Comparison of ENCODE assay signal across 18 cellular contexts in the genomic region with DNA sequence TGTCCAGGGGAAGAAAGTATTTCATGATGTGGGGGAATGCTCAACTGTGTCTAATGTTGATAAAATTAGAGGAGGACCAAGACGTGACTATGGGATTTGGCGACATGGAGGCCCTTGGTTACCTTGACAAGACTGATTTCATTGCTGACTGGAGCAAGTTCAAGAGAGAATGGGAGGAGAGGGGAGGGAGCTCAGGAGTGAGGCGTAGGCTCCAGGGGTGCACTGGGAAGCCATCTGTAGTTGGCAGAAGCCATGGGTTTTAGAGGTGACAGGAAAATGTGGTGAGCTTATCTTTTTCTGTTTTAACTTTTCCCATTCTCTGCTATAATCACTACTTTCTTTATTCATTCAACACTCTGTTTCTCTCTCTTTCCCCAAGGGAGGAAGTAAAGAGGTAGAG. TPM values are rescaled to one million over a fixed set of nuclear protein-coding genes. Genes with fewer than 3 reads are reported as not detected.
DNase-seq lines count a peak whose midpoint lies in the region; ATAC-seq and TF ChIP-seq lines count a peak whose summit lies in the region.
"Had no signal": no experiment of that assay in that cellular context is flagged by ENCODE, and none has a peak within 500 bp of the region (broad histone marks: within the 10 kb centered on the region; RNA-seq: fewer than 3 reads in every experiment).

No MANE protein-coding gene starts in this region.

- H3K27me3 Mint-ChIP-seq in WTC11 (ENCODE audit: low read depth): no peaks in the 10 kb centered on the region
- no peaks in the 10 kb centered on the region for H3K27me3 Mint-ChIP-seq in effector memory CD8-positive, alpha-beta T cell
- H3K27me3 Mint-ChIP-seq in activated CD4-positive, alpha-beta memory T cell treated with anti-CD3 and anti-CD28 coated beads for 36 hours: no peaks in the 10 kb centered on the region
- H3K27me3 Mint-ChIP-seq: CD4-positive, alpha-beta T cell had no signal

- no peak overlapping the region for H3K9ac ChIP-seq in BLaER1
- H3K9ac ChIP-seq: BLaER1 treated with 17β-estradiol and CSF1 and Interleukin-3, amounts not matched to agents 10 nM and 100 nM had no signal

- H4K20me1 ChIP-seq in BLaER1 (peaks cover 75% of the 10 kb centered on the region), hepatocyte (ENCODE audit: insufficient read depth, poor library complexity, severe bottlenecking) (peaks cover 25% of the 10 kb centered on the region)

- H3K9me3 ChIP-seq in BLaER1: no peaks in the 10 kb centered on the region
- H3K9me3 ChIP-seq in hepatocyte (ENCODE audit: low read depth): no peaks in the 10 kb centered on the region
- H3K9me3 ChIP-seq: HAP-1 had no signal

- 93% methylated on average over 3 of the region's 3 CpGs for WGBS in hepatocyte (ENCODE audit: low lambda C conversion rate, missing lambda C conversion rate)

- H3K27ac ChIP-seq in BLaER1 (no peak overlapping the region), hepatocyte (no peak overlapping the region)
- H3K27ac ChIP-seq: BLaER1 treated with 17β-estradiol and CSF1 and Interleukin-3, amounts not matched to agents 10 nM and 100 nM had no signal

- H3K36me3 ChIP-seq in BLaER1: peaks cover 86% of the 10 kb centered on the region
- no peaks in the 10 kb centered on the region for H3K36me3 ChIP-seq in hepatocyte (replicated peaks; ENCODE audit: insufficient read depth, low read depth)
- H3K36me3 ChIP-seq: HAP-1 had no signal

- in situ Hi-C loops in G401 (cut with HindIII; ENCODE audit: low sequenced_read_pairs): no loop called here

- H3K4me3 ChIP-seq in BLaER1: no peak overlapping the region
- H3K4me3 ChIP-seq in hepatocyte: no peak overlapping the region
- H3K4me3 ChIP-seq: BLaER1 treated with 17β-estradiol and CSF1 and Interleukin-3, amounts not matched to agents 10 nM and 100 nM; HAP-1 had no signal

- no peak for ATAC-seq in WTC11
- ATAC-seq in effector memory CD8-positive, alpha-beta T cell (replicated peaks): no peak

- TF ChIP-seq CTCF in WTC11 (IDR thresholded peaks at IDR 0.05): no peak
- no peak for TF ChIP-seq CTCF in hepatocyte (IDR thresholded peaks at IDR 0.05; ENCODE audit: poor library complexity)

- peaks cover 24% of the 10 kb centered on the region for H3K4me1 Mint-ChIP-seq in WTC11
- peaks cover 36 to 44% of the 10 kb centered on the region in 2 donors for H3K4me1 Mint-ChIP-seq in effector memory CD8-positive, alpha-beta T cell (ENCODE audit: low read depth in 2 of 2)
- peaks cover 25% of the 10 kb centered on the region for H3K4me1 Mint-ChIP-seq in activated CD4-positive, alpha-beta memory T cell treated with anti-CD3 and anti-CD28 coated beads for 36 hours (ENCODE audit: low read depth)

- H3K4me3 Mint-ChIP-seq in WTC11: no peak overlapping the region
- H3K4me3 Mint-ChIP-seq in effector memory CD8-positive, alpha-beta T cell: no peak overlapping the region
- no peak overlapping the region for H3K4me3 Mint-ChIP-seq in activated CD4-positive, alpha-beta memory T cell treated with anti-CD3 and anti-CD28 coated beads for 36 hours
- H3K4me3 Mint-ChIP-seq: CD4-positive, alpha-beta T cell had no signal

- POLR2A ChIA-PET in WTC11 (lab: Charles Lee): interaction anchor here (0.5 kb wide), 1 partner anchor 15 kb away, joined by 5 read pairs; no protein-coding TSS in a partner anchor
- POLR2A ChIA-PET in activated CD4-positive, alpha-beta memory T cell treated with anti-CD3 and anti-CD28 coated beads for 36 hours (lab: Charles Lee): no interaction called here

- no peaks in the 10 kb centered on the region for H3K9me3 Mint-ChIP-seq in WTC11
- no peaks in the 10 kb centered on the region for H3K9me3 Mint-ChIP-seq in effector memory CD8-positive, alpha-beta T cell
- H3K9me3 Mint-ChIP-seq in activated CD4-positive, alpha-beta memory T cell treated with anti-CD3 and anti-CD28 coated beads for 36 hours: no peaks in the 10 kb centered on the region
- H3K9me3 Mint-ChIP-seq: CD4-positive, alpha-beta T cell had no signal

- no peaks in the 10 kb centered on the region for H3K9me2 ChIP-seq in hepatocyte (replicated peaks; ENCODE audit: insufficient read depth)

- 0 out of 2 replicates have a peak overlapping the region, but pooled peaks have one; percentile 36 for H3K4me2 ChIP-seq in BLaER1
- no peak overlapping the region for H3K4me2 ChIP-seq in hepatocyte

- no peak overlapping the region for H2AFZ ChIP-seq in hepatocyte

- H3K79me2 ChIP-seq in hepatocyte: peaks cover 98% of the 10 kb centered on the region

- H3K4me1 ChIP-seq in BLaER1 (peaks cover 25% of the 10 kb centered on the region), hepatocyte (ENCODE audit: insufficient read depth) (peaks cover 12% of the 10 kb centered on the region)

- CTCF ChIA-PET in WTC11 (lab: Charles Lee): interaction anchor here (1.2 kb wide), 1 partner anchor 381 kb away, joined by 3 read pairs; a partner anchor contains a TSS
- CTCF ChIA-PET in activated CD4-positive, alpha-beta memory T cell treated with anti-CD3 and anti-CD28 coated beads for 36 hours (lab: Charles Lee): no interaction called here

- intact Hi-C loops in activated CD4-positive, alpha-beta memory T cell treated with anti-CD3 and anti-CD28 coated beads for 36 hours (cut with micrococcal nuclease): no loop called here

- H3K27ac Mint-ChIP-seq in WTC11: peak overlapping the region; percentile 24
- H3K27ac Mint-ChIP-seq in effector memory CD8-positive, alpha-beta T cell: peak overlapping the region; percentile 2 to 9
- no peak overlapping the region for H3K27ac Mint-ChIP-seq in activated CD4-positive, alpha-beta memory T cell treated with anti-CD3 and anti-CD28 coated beads for 36 hours
- H3K27ac Mint-ChIP-seq: CD4-positive, alpha-beta T cell had no signal

- peaks cover 6% of the 10 kb centered on the region for H3K36me3 Mint-ChIP-seq in WTC11
- H3K36me3 Mint-ChIP-seq in effector memory CD8-positive, alpha-beta T cell (ENCODE audit: insufficient read depth): peaks cover 22% of the 10 kb centered on the region
- H3K36me3 Mint-ChIP-seq in activated CD4-positive, alpha-beta memory T cell treated with anti-CD3 and anti-CD28 coated beads for 36 hours: peaks cover 8% of the 10 kb centered on the region

- H3K27me3 ChIP-seq in BLaER1: no peaks in the 10 kb centered on the region
- no peaks in the 10 kb centered on the region for H3K27me3 ChIP-seq in hepatocyte
- H3K27me3 ChIP-seq: BLaER1 treated with 17β-estradiol and CSF1 and Interleukin-3, amounts not matched to agents 10 nM and 100 nM had no signal

- DNase-seq in G401 (ENCODE audit: low spot score) (peak; percentile 86), WTC11 (ENCODE audit: low spot score) (no peak), D341Med (ENCODE audit: low spot score) (no peak), SHP77 treated with DMSO at 0.1 percent for 48 hours (lab: John Stamatoyannopoulos, UW) (no peak), hepatocyte (ENCODE audit: low spot score) (no peak)
- no peak for DNase-seq in effector memory CD8-positive, alpha-beta T cell
- no peak for DNase-seq in activated CD4-positive, alpha-beta memory T cell treated with anti-CD3 and anti-CD28 coated beads for 36 hours
- DNase-seq: 8988T; CD4-positive, alpha-beta T cell; DMS 273 treated with DMSO at 0.1 percent for 48 hours; DMS53; DND-41; EL had no signal

TF ChIP-seq in WTC11, 78 proteins besides CTCF, POLR2A, EP300 and RAD21:
- TF ChIP-seq TP53 (CRISPR knock-in tag; IDR thresholded peaks at IDR 0.05) (no peak), CBFB (CRISPR knock-in tag; IDR thresholded peaks at IDR 0.05; ENCODE audit: low read depth) (no peak), ZNF423 (CRISPR knock-in tag; IDR thresholded peaks at IDR 0.05) (no peak), NFYB (CRISPR knock-in tag; conservative IDR thresholded peaks at IDR 0.05; ENCODE audit: low read depth) (no peak), GTF2I (CRISPR knock-in tag; conservative IDR thresholded peaks at IDR 0.05) (no peak), OVOL2 (CRISPR knock-in tag; IDR thresholded peaks at IDR 0.05; ENCODE audit: borderline replicate concordance) (no peak), JAZF1 (CRISPR knock-in tag; IDR thresholded peaks at IDR 0.05) (no peak), JUN (CRISPR knock-in tag; IDR thresholded peaks at IDR 0.05) (no peak)
- TF ChIP-seq, protein P1, sequence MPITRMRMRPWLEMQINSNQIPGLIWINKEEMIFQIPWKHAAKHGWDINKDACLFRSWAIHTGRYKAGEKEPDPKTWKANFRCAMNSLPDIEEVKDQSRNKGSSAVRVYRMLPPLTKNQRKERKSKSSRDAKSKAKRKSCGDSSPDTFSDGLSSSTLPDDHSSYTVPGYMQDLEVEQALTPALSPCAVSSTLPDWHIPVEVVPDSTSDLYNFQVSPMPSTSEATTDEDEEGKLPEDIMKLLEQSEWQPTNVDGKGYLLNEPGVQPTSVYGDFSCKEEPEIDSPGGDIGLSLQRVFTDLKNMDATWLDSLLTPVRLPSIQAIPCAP (CRISPR knock-in tag; IDR thresholded peaks at IDR 0.05): no peak
- TF ChIP-seq, protein P2, sequence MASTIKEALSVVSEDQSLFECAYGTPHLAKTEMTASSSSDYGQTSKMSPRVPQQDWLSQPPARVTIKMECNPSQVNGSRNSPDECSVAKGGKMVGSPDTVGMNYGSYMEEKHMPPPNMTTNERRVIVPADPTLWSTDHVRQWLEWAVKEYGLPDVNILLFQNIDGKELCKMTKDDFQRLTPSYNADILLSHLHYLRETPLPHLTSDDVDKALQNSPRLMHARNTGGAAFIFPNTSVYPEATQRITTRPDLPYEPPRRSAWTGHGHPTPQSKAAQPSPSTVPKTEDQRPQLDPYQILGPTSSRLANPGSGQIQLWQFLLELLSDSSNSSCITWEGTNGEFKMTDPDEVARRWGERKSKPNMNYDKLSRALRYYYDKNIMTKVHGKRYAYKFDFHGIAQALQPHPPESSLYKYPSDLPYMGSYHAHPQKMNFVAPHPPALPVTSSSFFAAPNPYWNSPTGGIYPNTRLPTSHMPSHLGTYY (CRISPR knock-in tag; IDR thresholded peaks at IDR 0.05): no peak

RNA-seq across cellular contexts. Expression of a gene that starts 15.8 kb away (rescaled TPM):
- total RNA-seq in G401 (2014; rRNA removed; shearing (Covaris generic)): 82.1 and 101 TPM in 2 replicates
- total RNA-seq in WTC11 (2021) (78.0 to 80.8 TPM (median 79.6 TPM) in 3 replicates), hepatocyte (32.2 and 41.1 TPM in 2 replicates)
- total RNA-seq in activated CD4-positive, alpha-beta memory T cell treated with anti-CD3 and anti-CD28 coated beads for 36 hours: 10 to 100 TPM; 24.3 to 25.3 TPM
- 18.7 and 23.5 TPM in 2 replicates for polyA plus RNA-seq in hepatocyte

RNA-seq across cellular contexts. Expression of a gene that starts 51.6 kb away (rescaled TPM):
- total RNA-seq in G401 (2014; rRNA removed; shearing (Covaris generic)): 4.4 and 9.2 TPM in 2 replicates
- total RNA-seq in WTC11 (2021) (3.2 to 4.9 TPM (median 4.3 TPM) in 3 replicates), hepatocyte (0.50 and 2.0 TPM in 2 replicates)
- not detected for total RNA-seq in activated CD4-positive, alpha-beta memory T cell treated with anti-CD3 and anti-CD28 coated beads for 36 hours
- 0.25 and 0.61 TPM in 2 replicates for polyA plus RNA-seq in hepatocyte
- total RNA-seq: A673, HT-29 had no signal
